ENCODE assay signal across 1 cellular context in the genomic region with DNA sequence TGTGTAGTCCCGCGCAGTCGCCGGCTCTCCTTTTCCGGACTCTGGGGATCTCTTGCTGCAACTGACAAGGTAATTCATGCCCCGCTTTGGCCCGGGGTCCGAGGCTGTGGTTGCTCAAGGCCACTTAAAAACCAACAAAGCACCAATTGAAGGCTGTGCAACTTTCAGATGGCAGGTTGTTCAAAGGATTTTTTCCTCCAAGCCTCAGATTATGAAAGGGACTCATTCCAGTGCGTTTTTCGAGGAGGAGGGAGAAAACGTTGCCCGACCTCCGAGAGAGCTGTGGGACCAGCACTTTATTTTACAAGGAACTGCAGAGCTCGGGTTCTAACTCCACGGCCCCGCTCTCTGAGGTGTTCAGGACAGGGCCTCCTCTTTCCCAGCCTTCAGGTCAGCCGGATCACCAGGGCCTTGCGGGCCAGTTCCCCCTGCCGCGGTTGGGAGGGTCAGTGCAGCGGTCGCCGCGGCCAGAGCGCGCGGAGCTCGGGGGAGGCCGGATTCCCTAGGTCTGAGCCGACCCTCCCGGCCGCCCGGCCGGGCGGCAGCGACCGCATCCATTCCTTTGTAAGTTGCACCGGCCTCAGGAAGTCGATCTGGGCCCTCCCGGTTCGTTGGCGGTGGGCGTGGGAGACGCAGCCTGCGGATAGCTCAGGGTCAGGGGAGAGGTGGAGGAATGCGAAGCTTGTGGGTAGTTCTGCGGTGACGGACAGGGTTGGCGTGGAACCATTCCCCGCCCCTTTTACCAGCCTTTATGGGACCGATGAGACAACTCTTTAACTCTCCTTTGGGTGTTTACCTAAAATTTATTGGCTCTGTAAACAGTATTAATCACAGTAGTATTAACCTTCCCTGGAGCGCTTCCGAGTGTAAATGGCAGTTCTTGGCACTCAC.
TF ChIP-seq lines count a peak whose summit lies in the region.

No MANE protein-coding gene starts in this region.

TF ChIP-seq in HepG2, 621 proteins besides CTCF, POLR2A, EP300 and RAD21 (continued from another document and continues in another):
- TF ChIP-seq GATA4 (IDR thresholded peaks at IDR 0.05; ENCODE audit: borderline replicate concordance, low read depth) = no peak
- TF ChIP-seq SIX1 (CRISPR knock-in tag; IDR thresholded peaks at IDR 0.05; ENCODE audit: borderline replicate concordance) = no peak; the same call in 1 of the 2 replicates
- peak; percentile 72 for TF ChIP-seq YEATS4 (CRISPR knock-in tag; IDR thresholded peaks at IDR 0.05; ENCODE audit: borderline replicate concordance)
- TF ChIP-seq, protein P1, sequence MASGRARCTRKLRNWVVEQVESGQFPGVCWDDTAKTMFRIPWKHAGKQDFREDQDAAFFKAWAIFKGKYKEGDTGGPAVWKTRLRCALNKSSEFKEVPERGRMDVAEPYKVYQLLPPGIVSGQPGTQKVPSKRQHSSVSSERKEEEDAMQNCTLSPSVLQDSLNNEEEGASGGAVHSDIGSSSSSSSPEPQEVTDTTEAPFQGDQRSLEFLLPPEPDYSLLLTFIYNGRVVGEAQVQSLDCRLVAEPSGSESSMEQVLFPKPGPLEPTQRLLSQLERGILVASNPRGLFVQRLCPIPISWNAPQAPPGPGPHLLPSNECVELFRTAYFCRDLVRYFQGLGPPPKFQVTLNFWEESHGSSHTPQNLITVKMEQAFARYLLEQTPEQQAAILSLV (CRISPR knock-in tag; IDR thresholded peaks at IDR 0.05; ENCODE audit: borderline replicate concordance) = peak; percentile 66
- peak; percentile 33; the same call in 1 of the 2 replicates for TF ChIP-seq ZNF343 (CRISPR knock-in tag; IDR thresholded peaks at IDR 0.05)
- TF ChIP-seq YY1 (IDR thresholded peaks at IDR 0.05; ENCODE audit: insufficient read depth, insufficient replicate concordance, low read depth, low read length) = peak; percentile 69
- peak; percentile 51; the same call in 1 of the 2 replicates for TF ChIP-seq ZSCAN9 (CRISPR knock-in tag; IDR thresholded peaks at IDR 0.05; ENCODE audit: borderline replicate concordance)
- TF ChIP-seq ZNF546 (CRISPR knock-in tag; conservative IDR thresholded peaks at IDR 0.05) = no peak; the same call in 1 of the 2 replicates
- TF ChIP-seq, protein P2, sequence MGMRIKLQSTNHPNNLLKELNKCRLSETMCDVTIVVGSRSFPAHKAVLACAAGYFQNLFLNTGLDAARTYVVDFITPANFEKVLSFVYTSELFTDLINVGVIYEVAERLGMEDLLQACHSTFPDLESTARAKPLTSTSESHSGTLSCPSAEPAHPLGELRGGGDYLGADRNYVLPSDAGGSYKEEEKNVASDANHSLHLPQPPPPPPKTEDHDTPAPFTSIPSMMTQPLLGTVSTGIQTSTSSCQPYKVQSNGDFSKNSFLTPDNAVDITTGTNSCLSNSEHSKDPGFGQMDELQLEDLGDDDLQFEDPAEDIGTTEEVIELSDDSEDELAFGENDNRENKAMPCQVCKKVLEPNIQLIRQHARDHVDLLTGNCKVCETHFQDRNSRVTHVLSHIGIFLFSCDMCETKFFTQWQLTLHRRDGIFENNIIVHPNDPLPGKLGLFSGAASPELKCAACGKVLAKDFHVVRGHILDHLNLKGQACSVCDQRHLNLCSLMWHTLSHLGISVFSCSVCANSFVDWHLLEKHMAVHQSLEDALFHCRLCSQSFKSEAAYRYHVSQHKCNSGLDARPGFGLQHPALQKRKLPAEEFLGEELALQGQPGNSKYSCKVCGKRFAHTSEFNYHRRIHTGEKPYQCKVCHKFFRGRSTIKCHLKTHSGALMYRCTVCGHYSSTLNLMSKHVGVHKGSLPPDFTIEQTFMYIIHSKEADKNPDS (CRISPR knock-in tag; IDR thresholded peaks at IDR 0.05) = no peak
- TF ChIP-seq RBM39 (IDR thresholded peaks at IDR 0.05; ENCODE audit: low read depth, low read length, poor library complexity, severe bottlenecking) = peak; percentile 86
- TF ChIP-seq, protein P3, sequence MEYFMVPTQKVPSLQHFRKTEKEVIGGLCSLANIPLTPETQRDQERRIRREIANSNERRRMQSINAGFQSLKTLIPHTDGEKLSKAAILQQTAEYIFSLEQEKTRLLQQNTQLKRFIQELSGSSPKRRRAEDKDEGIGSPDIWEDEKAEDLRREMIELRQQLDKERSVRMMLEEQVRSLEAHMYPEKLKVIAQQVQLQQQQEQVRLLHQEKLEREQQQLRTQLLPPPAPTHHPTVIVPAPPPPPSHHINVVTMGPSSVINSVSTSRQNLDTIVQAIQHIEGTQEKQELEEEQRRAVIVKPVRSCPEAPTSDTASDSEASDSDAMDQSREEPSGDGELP (IDR thresholded peaks at IDR 0.05; ENCODE audit: borderline replicate concordance, low read depth) = no peak
- no peak for TF ChIP-seq SP1 (IDR thresholded peaks at IDR 0.05)
- TF ChIP-seq SP1 (CRISPR knock-in tag; IDR thresholded peaks at IDR 0.05) = no peak
- TF ChIP-seq ZSCAN12 (CRISPR knock-in tag; IDR thresholded peaks at IDR 0.05) = peak; percentile 71
- peak; percentile 40; the same call in 1 of the 2 replicates for TF ChIP-seq DR1 (CRISPR knock-in tag; IDR thresholded peaks at IDR 0.05)
- TF ChIP-seq EHMT2 (IDR thresholded peaks at IDR 0.05; ENCODE audit: borderline replicate concordance, low read depth, low read length) = no peak
- TF ChIP-seq SATB2 (CRISPR knock-in tag; IDR thresholded peaks at IDR 0.05) = peak; percentile 74; the same call in 1 of the 2 replicates
- no peak for TF ChIP-seq ZNF431 (CRISPR knock-in tag; IDR thresholded peaks at IDR 0.05; ENCODE audit: borderline replicate concordance, low read depth)
- no peak for TF ChIP-seq ZNF501 (CRISPR knock-in tag; IDR thresholded peaks at IDR 0.05)
- no peak for TF ChIP-seq ZSCAN21 (CRISPR knock-in tag; IDR thresholded peaks at IDR 0.05; ENCODE audit: borderline replicate concordance)
- no peak for TF ChIP-seq ZNF781 (CRISPR knock-in tag; IDR thresholded peaks at IDR 0.05; ENCODE audit: borderline replicate concordance, not compliant biosample characterization)
- peak; percentile 69 for TF ChIP-seq MYC (CRISPR knock-in tag; IDR thresholded peaks at IDR 0.05; ENCODE audit: borderline replicate concordance)
- no peak for TF ChIP-seq SKI (IDR thresholded peaks at IDR 0.05; ENCODE audit: partially characterized antibody)
- TF ChIP-seq PLRG1 (conservative IDR thresholded peaks at IDR 0.05) = no peak
- TF ChIP-seq NONO (IDR thresholded peaks at IDR 0.05) = no peak
- TF ChIP-seq NONO (CRISPR knock-in tag; conservative IDR thresholded peaks at IDR 0.05) = 0 out of 2 replicates have a peak, but pooled peaks have one; percentile 40
- TF ChIP-seq NCOA2 (CRISPR knock-in tag; IDR thresholded peaks at IDR 0.05) = no peak; the same call in none of the 2 replicates
- TF ChIP-seq, protein P4, sequence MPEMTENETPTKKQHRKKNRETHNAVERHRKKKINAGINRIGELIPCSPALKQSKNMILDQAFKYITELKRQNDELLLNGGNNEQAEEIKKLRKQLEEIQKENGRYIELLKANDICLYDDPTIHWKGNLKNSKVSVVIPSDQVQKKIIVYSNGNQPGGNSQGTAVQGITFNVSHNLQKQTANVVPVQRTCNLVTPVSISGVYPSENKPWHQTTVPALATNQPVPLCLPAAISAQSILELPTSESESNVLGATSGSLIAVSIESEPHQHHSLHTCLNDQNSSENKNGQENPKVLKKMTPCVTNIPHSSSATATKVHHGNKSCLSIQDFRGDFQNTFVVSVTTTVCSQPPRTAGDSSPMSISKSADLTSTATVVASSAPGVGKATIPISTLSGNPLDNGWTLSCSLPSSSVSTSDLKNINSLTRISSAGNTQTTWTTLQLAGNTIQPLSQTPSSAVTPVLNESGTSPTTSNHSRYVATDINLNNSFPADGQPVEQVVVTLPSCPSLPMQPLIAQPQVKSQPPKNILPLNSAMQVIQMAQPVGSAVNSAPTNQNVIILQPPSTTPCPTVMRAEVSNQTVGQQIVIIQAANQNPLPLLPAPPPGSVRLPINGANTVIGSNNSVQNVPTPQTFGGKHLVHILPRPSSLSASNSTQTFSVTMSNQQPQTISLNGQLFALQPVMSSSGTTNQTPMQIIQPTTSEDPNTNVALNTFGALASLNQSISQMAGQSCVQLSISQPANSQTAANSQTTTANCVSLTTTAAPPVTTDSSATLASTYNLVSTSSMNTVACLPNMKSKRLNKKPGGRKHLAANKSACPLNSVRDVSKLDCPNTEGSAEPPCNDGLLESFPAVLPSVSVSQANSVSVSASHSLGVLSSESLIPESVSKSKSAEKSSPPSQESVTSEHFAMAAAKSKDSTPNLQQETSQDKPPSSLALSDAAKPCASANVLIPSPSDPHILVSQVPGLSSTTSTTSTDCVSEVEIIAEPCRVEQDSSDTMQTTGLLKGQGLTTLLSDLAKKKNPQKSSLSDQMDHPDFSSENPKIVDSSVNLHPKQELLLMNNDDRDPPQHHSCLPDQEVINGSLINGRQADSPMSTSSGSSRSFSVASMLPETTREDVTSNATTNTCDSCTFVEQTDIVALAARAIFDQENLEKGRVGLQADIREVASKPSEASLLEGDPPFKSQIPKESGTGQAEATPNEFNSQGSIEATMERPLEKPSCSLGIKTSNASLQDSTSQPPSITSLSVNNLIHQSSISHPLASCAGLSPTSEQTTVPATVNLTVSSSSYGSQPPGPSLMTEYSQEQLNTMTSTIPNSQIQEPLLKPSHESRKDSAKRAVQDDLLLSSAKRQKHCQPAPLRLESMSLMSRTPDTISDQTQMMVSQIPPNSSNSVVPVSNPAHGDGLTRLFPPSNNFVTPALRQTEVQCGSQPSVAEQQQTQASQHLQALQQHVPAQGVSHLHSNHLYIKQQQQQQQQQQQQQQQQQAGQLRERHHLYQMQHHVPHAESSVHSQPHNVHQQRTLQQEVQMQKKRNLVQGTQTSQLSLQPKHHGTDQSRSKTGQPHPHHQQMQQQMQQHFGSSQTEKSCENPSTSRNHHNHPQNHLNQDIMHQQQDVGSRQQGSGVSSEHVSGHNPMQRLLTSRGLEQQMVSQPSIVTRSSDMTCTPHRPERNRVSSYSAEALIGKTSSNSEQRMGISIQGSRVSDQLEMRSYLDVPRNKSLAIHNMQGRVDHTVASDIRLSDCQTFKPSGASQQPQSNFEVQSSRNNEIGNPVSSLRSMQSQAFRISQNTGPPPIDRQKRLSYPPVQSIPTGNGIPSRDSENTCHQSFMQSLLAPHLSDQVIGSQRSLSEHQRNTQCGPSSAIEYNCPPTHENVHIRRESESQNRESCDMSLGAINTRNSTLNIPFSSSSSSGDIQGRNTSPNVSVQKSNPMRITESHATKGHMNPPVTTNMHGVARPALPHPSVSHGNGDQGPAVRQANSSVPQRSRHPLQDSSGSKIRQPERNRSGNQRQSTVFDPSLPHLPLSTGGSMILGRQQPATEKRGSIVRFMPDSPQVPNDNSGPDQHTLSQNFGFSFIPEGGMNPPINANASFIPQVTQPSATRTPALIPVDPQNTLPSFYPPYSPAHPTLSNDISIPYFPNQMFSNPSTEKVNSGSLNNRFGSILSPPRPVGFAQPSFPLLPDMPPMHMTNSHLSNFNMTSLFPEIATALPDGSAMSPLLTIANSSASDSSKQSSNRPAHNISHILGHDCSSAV (CRISPR knock-in tag; IDR thresholded peaks at IDR 0.05; ENCODE audit: borderline replicate concordance) = no peak
- TF ChIP-seq ZNF558 (CRISPR knock-in tag; IDR thresholded peaks at IDR 0.05; ENCODE audit: borderline replicate concordance) = no peak
- no peak for TF ChIP-seq STAT5B (CRISPR knock-in tag; IDR thresholded peaks at IDR 0.05)
- TF ChIP-seq PRMT3 (CRISPR knock-in tag; IDR thresholded peaks at IDR 0.05; ENCODE audit: borderline replicate concordance, low read depth) = no peak
- no peak for TF ChIP-seq RFX5 (IDR thresholded peaks at IDR 0.05; ENCODE audit: low read depth, low read length)
- TF ChIP-seq RFXANK (CRISPR knock-in tag; IDR thresholded peaks at IDR 0.05) = no peak
- TF ChIP-seq, protein P5, sequence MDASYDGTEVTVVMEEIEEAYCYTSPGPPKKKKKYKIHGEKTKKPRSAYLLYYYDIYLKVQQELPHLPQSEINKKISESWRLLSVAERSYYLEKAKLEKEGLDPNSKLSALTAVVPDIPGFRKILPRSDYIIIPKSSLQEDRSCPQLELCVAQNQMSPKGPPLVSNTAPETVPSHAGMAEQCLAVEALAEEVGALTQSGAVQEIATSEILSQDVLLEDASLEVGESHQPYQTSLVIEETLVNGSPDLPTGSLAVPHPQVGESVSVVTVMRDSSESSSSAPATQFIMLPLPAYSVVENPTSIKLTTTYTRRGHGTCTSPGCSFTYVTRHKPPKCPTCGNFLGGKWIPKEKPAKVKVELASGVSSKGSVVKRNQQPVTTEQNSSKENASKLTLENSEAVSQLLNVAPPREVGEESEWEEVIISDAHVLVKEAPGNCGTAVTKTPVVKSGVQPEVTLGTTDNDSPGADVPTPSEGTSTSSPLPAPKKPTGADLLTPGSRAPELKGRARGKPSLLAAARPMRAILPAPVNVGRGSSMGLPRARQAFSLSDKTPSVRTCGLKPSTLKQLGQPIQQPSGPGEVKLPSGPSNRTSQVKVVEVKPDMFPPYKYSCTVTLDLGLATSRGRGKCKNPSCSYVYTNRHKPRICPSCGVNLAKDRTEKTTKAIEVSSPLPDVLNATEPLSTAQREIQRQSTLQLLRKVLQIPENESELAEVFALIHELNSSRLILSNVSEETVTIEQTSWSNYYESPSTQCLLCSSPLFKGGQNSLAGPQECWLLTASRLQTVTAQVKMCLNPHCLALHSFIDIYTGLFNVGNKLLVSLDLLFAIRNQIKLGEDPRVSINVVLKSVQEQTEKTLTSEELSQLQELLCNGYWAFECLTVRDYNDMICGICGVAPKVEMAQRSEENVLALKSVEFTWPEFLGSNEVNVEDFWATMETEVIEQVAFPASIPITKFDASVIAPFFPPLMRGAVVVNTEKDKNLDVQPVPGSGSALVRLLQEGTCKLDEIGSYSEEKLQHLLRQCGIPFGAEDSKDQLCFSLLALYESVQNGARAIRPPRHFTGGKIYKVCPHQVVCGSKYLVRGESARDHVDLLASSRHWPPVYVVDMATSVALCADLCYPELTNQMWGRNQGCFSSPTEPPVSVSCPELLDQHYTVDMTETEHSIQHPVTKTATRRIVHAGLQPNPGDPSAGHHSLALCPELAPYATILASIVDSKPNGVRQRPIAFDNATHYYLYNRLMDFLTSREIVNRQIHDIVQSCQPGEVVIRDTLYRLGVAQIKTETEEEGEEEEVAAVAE (CRISPR knock-in tag; IDR thresholded peaks at IDR 0.05; ENCODE audit: borderline replicate concordance) = no peak
- TF ChIP-seq STAG1 (CRISPR knock-in tag; IDR thresholded peaks at IDR 0.05) = no peak; the same call in none of the 2 replicates
- no peak for TF ChIP-seq MAF1 (CRISPR knock-in tag; IDR thresholded peaks at IDR 0.05; ENCODE audit: borderline replicate concordance)
- peak; percentile 62; the same call in 1 of the 2 replicates for TF ChIP-seq ZNF331 (CRISPR knock-in tag; IDR thresholded peaks at IDR 0.05)
- no peak for TF ChIP-seq FOXK2 (IDR thresholded peaks at IDR 0.05)
- TF ChIP-seq ZNF572 (CRISPR knock-in tag; IDR thresholded peaks at IDR 0.05) = no peak
- TF ChIP-seq TEAD2 (CRISPR knock-in tag; IDR thresholded peaks at IDR 0.05) = no peak
- no peak for TF ChIP-seq NAIF1 (CRISPR knock-in tag; IDR thresholded peaks at IDR 0.05; ENCODE audit: borderline replicate concordance)
- no peak for TF ChIP-seq HMGA1 (CRISPR knock-in tag; conservative IDR thresholded peaks at IDR 0.05)
- TF ChIP-seq, protein P6, sequence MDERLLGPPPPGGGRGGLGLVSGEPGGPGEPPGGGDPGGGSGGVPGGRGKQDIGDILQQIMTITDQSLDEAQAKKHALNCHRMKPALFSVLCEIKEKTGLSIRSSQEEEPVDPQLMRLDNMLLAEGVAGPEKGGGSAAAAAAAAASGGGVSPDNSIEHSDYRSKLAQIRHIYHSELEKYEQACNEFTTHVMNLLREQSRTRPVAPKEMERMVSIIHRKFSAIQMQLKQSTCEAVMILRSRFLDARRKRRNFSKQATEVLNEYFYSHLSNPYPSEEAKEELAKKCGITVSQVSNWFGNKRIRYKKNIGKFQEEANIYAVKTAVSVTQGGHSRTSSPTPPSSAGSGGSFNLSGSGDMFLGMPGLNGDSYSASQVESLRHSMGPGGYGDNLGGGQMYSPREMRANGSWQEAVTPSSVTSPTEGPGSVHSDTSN (CRISPR knock-in tag; IDR thresholded peaks at IDR 0.05) = peak; percentile 61; the same call in 1 of the 2 replicates
- peak; percentile 52; the same call in 1 of the 2 replicates for TF ChIP-seq PAF1 (CRISPR knock-in tag; IDR thresholded peaks at IDR 0.05)
- no peak for TF ChIP-seq ZNF468 (CRISPR knock-in tag; IDR thresholded peaks at IDR 0.05)
- TF ChIP-seq CCAR2 (optimal IDR thresholded peaks at IDR 0.05; ENCODE audit: low read depth, low read length) = no peak
